10 cellular contexts compared by ENCODE assay signal in genomic region chr7:123770378-123770777, GRCh38. TPM values are rescaled to one million over a fixed set of nuclear protein-coding genes. Genes with fewer than 3 reads are reported as not detected.
DNase-seq lines count a peak whose midpoint lies in the region; ATAC-seq and TF ChIP-seq lines count a peak whose summit lies in the region.
"Had no signal": no experiment of that assay in that cellular context is flagged by ENCODE, and none has a peak within 500 bp of the region (broad histone marks: within the 10 kb centered on the region; RNA-seq: fewer than 3 reads in every experiment).

No MANE protein-coding gene starts in this region.

- H3K9me3 Mint-ChIP-seq in activated T-cell treated with anti-CD3 and anti-CD28 coated beads, Interleukin-2, amount 50 U/mL, for 4 hours = no peaks in the 10 kb centered on the region
- no peaks in the 10 kb centered on the region for H3K9me3 Mint-ChIP-seq in Caco-2 (ENCODE audit: unreplicated experiment)
- no peaks in the 10 kb centered on the region for H3K9me3 Mint-ChIP-seq in activated T-helper 1 cell treated with anti-CD3 and anti-CD28 coated beads, Interleukin-12 subunit alpha, Interleukin-12 subunit beta, Interleukin-2, Interleukin-4 antibody, amounts not matched to agents 30 ng/mL and 10 ng/mL and 1 ng/mL, durations not matched to agents 14 hours and 24 hours and 36 hours

- peak overlapping the region; percentile 5 for H3K4me3 Mint-ChIP-seq in activated T-cell treated with anti-CD3 and anti-CD28 coated beads, Interleukin-2, amount 50 U/mL, for 4 hours
- no peak overlapping the region for H3K4me3 Mint-ChIP-seq in Caco-2 (ENCODE audit: unreplicated experiment)
- no peak overlapping the region for H3K4me3 Mint-ChIP-seq in activated T-helper 1 cell treated with anti-CD3 and anti-CD28 coated beads, Interleukin-12 subunit alpha, Interleukin-12 subunit beta, Interleukin-2, Interleukin-4 antibody, amounts not matched to agents 30 ng/mL and 10 ng/mL and 1 ng/mL, durations not matched to agents 14 hours and 24 hours and 36 hours

- BruUV-seq in Caco-2 (replicated peaks; lab: Mats Ljungman, UMichigan) = no TSS peak

- no peaks in the 10 kb centered on the region for H3K36me3 Mint-ChIP-seq in activated T-cell treated with anti-CD3 and anti-CD28 coated beads, Interleukin-2, amount 50 U/mL, for 4 hours (ENCODE audit: insufficient read depth)
- no peaks in the 10 kb centered on the region for H3K36me3 Mint-ChIP-seq in Caco-2 (ENCODE audit: insufficient read depth, unreplicated experiment)
- no peaks in the 10 kb centered on the region for H3K36me3 Mint-ChIP-seq in activated T-helper 1 cell treated with anti-CD3 and anti-CD28 coated beads, Interleukin-12 subunit alpha, Interleukin-12 subunit beta, Interleukin-2, Interleukin-4 antibody, amounts not matched to agents 30 ng/mL and 10 ng/mL and 1 ng/mL, durations not matched to agents 14 hours and 24 hours and 36 hours (ENCODE audit: low read depth)

- H3K4me1 ChIP-seq in Caco-2 = 0 out of 2 replicates have a peak, but pooled peaks cover 7% of the 10 kb centered on the region

- ATAC-seq in activated T-cell treated with anti-CD3 and anti-CD28 coated beads, Interleukin-2, amount 50 U/mL, for 4 hours = peak; percentile 74 to 96
- peak; percentile 93 for ATAC-seq in HG03045 (IDR thresholded peaks at IDR 0.05; ENCODE audit: unreplicated experiment)

- intact Hi-C loops in Caco-2 (cut with micrococcal nuclease; ENCODE audit: unreplicated experiment) = no loop called here
- intact Hi-C loops in activated T-helper 1 cell treated with anti-CD3 and anti-CD28 coated beads, Interleukin-12 subunit alpha, Interleukin-12 subunit beta, Interleukin-2, Interleukin-4 antibody, amounts not matched to agents 30 ng/mL and 10 ng/mL and 1 ng/mL, durations not matched to agents 14 hours and 24 hours and 36 hours (cut with micrococcal nuclease) = loop anchor here (2.0 kb wide), 1 partner anchor 58 kb away; no protein-coding TSS in a partner anchor

- no peaks in the 10 kb centered on the region for H3K27me3 ChIP-seq in Caco-2 (replicated peaks; ENCODE audit: control insufficient read depth, insufficient read depth, low read length)
- H3K27me3 ChIP-seq: BLaER1 treated with 17β-estradiol and CSF1 and Interleukin-3, amounts not matched to agents 10 nM and 100 nM; neutrophil had no signal

- no peak for TF ChIP-seq CTCF in Caco-2 (IDR thresholded peaks at IDR 0.05; ENCODE audit: insufficient read depth in 1 of 2, low read depth in 1 of 2, low read length in 1 of 2, severe bottlenecking in 1 of 2, unreplicated experiment in 1 of 2)

- H3K36me3 ChIP-seq in Caco-2 (ENCODE audit: control insufficient read depth, insufficient read depth, low read length) = no peaks in the 10 kb centered on the region
- H3K36me3 ChIP-seq: BLaER1 treated with 17β-estradiol and CSF1 and Interleukin-3, amounts not matched to agents 10 nM and 100 nM; neutrophil had no signal

- peaks cover 6% of the 10 kb centered on the region for H3K4me1 Mint-ChIP-seq in activated T-cell treated with anti-CD3 and anti-CD28 coated beads, Interleukin-2, amount 50 U/mL, for 4 hours (ENCODE audit: low read depth)
- peaks cover 14% of the 10 kb centered on the region for H3K4me1 Mint-ChIP-seq in Caco-2 (ENCODE audit: low read depth, unreplicated experiment)
- peaks cover 8% of the 10 kb centered on the region for H3K4me1 Mint-ChIP-seq in activated T-helper 1 cell treated with anti-CD3 and anti-CD28 coated beads, Interleukin-12 subunit alpha, Interleukin-12 subunit beta, Interleukin-2, Interleukin-4 antibody, amounts not matched to agents 30 ng/mL and 10 ng/mL and 1 ng/mL, durations not matched to agents 14 hours and 24 hours and 36 hours (ENCODE audit: low read depth)

- H3K9me3 ChIP-seq in Caco-2 = no peaks in the 10 kb centered on the region
- H3K9me3 ChIP-seq: BLaER1 treated with 17β-estradiol and CSF1 and Interleukin-3, amounts not matched to agents 10 nM and 100 nM; neutrophil had no signal

- POLR2A ChIA-PET in Caco-2 (lab: Charles Lee) = no interaction called here

- H3K27me3 Mint-ChIP-seq in activated T-cell treated with anti-CD3 and anti-CD28 coated beads, Interleukin-2, amount 50 U/mL, for 4 hours (ENCODE audit: low read depth) = peaks cover 7% of the 10 kb centered on the region
- H3K27me3 Mint-ChIP-seq in Caco-2 (ENCODE audit: insufficient read depth, unreplicated experiment) = no peaks in the 10 kb centered on the region
- H3K27me3 Mint-ChIP-seq in activated T-helper 1 cell treated with anti-CD3 and anti-CD28 coated beads, Interleukin-12 subunit alpha, Interleukin-12 subunit beta, Interleukin-2, Interleukin-4 antibody, amounts not matched to agents 30 ng/mL and 10 ng/mL and 1 ng/mL, durations not matched to agents 14 hours and 24 hours and 36 hours (ENCODE audit: insufficient read depth) = peaks cover 4% of the 10 kb centered on the region

- CTCF ChIA-PET in Caco-2 (lab: Charles Lee) = interaction anchor here (0.7 to 1.1 kb wide), 2 partner anchors 109 to 139 kb away, joined by 3 to 4 read pairs; no protein-coding TSS in a partner anchor

- H3K4me3 ChIP-seq in Caco-2 (ENCODE audit: low read depth, low read length) = no peak overlapping the region
- H3K4me3 ChIP-seq: BLaER1 treated with 17β-estradiol and CSF1 and Interleukin-3, amounts not matched to agents 10 nM and 100 nM had no signal

- no peak overlapping the region for H3K27ac Mint-ChIP-seq in Caco-2 (ENCODE audit: unreplicated experiment)
- no peak overlapping the region for H3K27ac Mint-ChIP-seq in activated T-helper 1 cell treated with anti-CD3 and anti-CD28 coated beads, Interleukin-12 subunit alpha, Interleukin-12 subunit beta, Interleukin-2, Interleukin-4 antibody, amounts not matched to agents 30 ng/mL and 10 ng/mL and 1 ng/mL, durations not matched to agents 14 hours and 24 hours and 36 hours

- DNase-seq in activated T-cell treated with anti-CD3 and anti-CD28 coated beads, Interleukin-2, amount 50 U/mL, for 4 hours = no peak
- no peak for DNase-seq in activated T-cell treated with anti-CD3 and anti-CD28 coated beads, Interleukin-2, amount 50 U/mL, for 48 hours
- DNase-seq in SHP77 treated with DMSO at 0.1 percent for 48 hours (lab: John Stamatoyannopoulos, UW) = peak; percentile 43
- peak; percentile 8 to 11 for DNase-seq in lung microvascular endothelial cell (ENCODE audit: low read depth in 2 of 2)
- no peak for DNase-seq in Caco-2
- no peak for DNase-seq in activated T-helper 1 cell treated with anti-CD3 and anti-CD28 coated beads, Interleukin-12 subunit alpha, Interleukin-12 subunit beta, Interleukin-2, Interleukin-4 antibody, amounts not matched to agents 30 ng/mL and 10 ng/mL and 1 ng/mL, durations not matched to agents 14 hours and 24 hours and 36 hours (ENCODE audit: low spot score)
- DNase-seq in NCI-H128 (lab: John Stamatoyannopoulos, UW; ENCODE audit: unreplicated experiment) = no peak

RNA-seq across cellular contexts. Expression of gene WASL, which starts 21.6 kb away (rescaled TPM):
- total RNA-seq in activated T-cell treated with anti-CD3 and anti-CD28 coated beads, Interleukin-2, amount 50 U/mL, for 4 hours = 1 to 10 TPM; 4.7 to 5.4 (median 5.3) TPM
- 8.5 and 10.1 TPM in 2 replicates for total RNA-seq in lung microvascular endothelial cell
- total RNA-seq in Caco-2 (2022) = 42.3 TPM in 2 replicates
- total RNA-seq in activated T-helper 1 cell treated with anti-CD3 and anti-CD28 coated beads, Interleukin-12 subunit alpha, Interleukin-12 subunit beta, Interleukin-2, Interleukin-4 antibody, amounts not matched to agents 30 ng/mL and 10 ng/mL and 1 ng/mL, durations not matched to agents 14 hours and 24 hours and 36 hours = 7.3 and 7.5 TPM in 2 replicates

Comparison
In these comparisons a context has a peak if more than half of its experiments do, and no peak if none do; other contexts are left out.
1. DNase-seq: peak in SHP77 treated with DMSO at 0.1 percent for 48 hours (single experiment) and lung microvascular endothelial cell (2 of 2); none in activated T-cell treated with anti-CD3 and anti-CD28 coated beads, Interleukin-2, amount 50 U/mL, for 4 hours (single experiment), activated T-cell treated with anti-CD3 and anti-CD28 coated beads, Interleukin-2, amount 50 U/mL, for 48 hours (0 of 2), Caco-2 (0 of 2), activated T-helper 1 cell treated with anti-CD3 and anti-CD28 coated beads, Interleukin-12 subunit alpha, Interleukin-12 subunit beta, Interleukin-2, Interleukin-4 antibody, amounts not matched to agents 30 ng/mL and 10 ng/mL and 1 ng/mL, durations not matched to agents 14 hours and 24 hours and 36 hours (single experiment) and NCI-H128 (single experiment).